ENCODE assay signal across 1 cellular context in genomic region chr2:217729426-217730058, GRCh38.
TF ChIP-seq lines count a peak whose summit lies in the region.

No MANE protein-coding gene starts in this region.

TF ChIP-seq in IMR-90, 13 proteins besides CTCF, POLR2A, EP300 and RAD21 (continued from another document):
- TF ChIP-seq RFX5 (IDR thresholded peaks at IDR 0.05; ENCODE audit: low read depth, low read length), result no peak
- TF ChIP-seq CHD1 (IDR thresholded peaks at IDR 0.05; ENCODE audit: low read depth, low read length), result no peak
- TF ChIP-seq ELK1 (IDR thresholded peaks at IDR 0.05; ENCODE audit: borderline replicate concordance, low read depth, low read length), result no peak
- TF ChIP-seq BHLHE40 (IDR thresholded peaks at IDR 0.05; ENCODE audit: low read depth, low read length), result no peak
- no peak for TF ChIP-seq FOS (IDR thresholded peaks at IDR 0.05; ENCODE audit: low read depth, low read length)
